In the genomic region with DNA sequence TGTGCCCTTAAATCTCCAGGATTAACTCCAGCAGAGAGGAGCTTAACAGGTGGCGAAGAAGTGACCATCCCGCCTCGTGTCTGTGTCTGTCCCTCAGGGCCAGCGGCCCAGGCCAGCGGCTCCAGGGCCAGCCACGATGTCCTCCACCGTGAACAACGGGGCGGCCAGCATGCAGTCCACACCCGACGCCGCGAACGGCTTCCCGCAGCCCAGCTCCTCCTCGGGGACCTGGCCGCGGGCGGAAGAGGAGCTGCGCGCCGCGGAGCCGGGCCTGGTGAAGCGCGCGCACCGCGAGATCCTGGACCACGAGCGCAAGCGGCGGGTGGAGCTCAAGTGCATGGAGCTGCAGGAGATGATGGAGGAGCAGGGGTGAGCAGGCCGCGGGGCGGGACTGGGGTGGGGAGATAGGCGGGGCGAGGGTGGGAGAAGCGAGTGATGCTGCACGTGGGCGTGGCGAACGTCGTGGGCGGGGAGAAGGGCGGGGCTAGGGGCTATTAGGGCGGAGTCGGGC, we compare ENCODE assay signal across 8 cellular contexts. TPM values are rescaled to one million over a fixed set of nuclear protein-coding genes. Genes with fewer than 3 reads are reported as not detected.
DNase-seq lines count a peak whose midpoint lies in the region; ATAC-seq, FAIRE-seq and TF ChIP-seq lines count a peak whose summit lies in the region.

No MANE protein-coding gene starts in this region.

- H3K4me3 ChIP-seq in MG63: no peak overlapping the region
- peak overlapping the region in 1 of 3 experiments; percentile 27 for H3K4me3 ChIP-seq in keratinocyte (ENCODE audit: control insufficient read depth in 2 of 3, extremely low read depth in 1 of 3, insufficient read depth in 2 of 3, low read depth in 1 of 3, low read length in 3 of 3)

- TF ChIP-seq CTCF in keratinocyte (optimal IDR thresholded peaks at IDR 0.05 in 1 of 3, IDR thresholded peaks at IDR 0.05 in 1 of 3, conservative IDR thresholded peaks at IDR 0.05 in 1 of 3; ENCODE audit: extremely low read depth in 1 of 3, insufficient read depth in 2 of 3, low read length in 3 of 3): no peak

- H3K36me3 ChIP-seq in MG63 (no peaks in the 10 kb centered on the region), keratinocyte (ENCODE audit: control insufficient read depth in 2 of 2, extremely low read depth in 1 of 2, insufficient read depth in 2 of 2, low read length in 2 of 2) (no peaks in the 10 kb centered on the region)

- H3K27me3 ChIP-seq in MG63 (no peaks in the 10 kb centered on the region; the same call in 1 of the 2 replicates), keratinocyte (ENCODE audit: control insufficient read depth, extremely low read depth, insufficient read depth, low read length) (peaks cover 14% of the 10 kb centered on the region)

- peak overlapping the region; percentile 49 for H2AFZ ChIP-seq in keratinocyte (ENCODE audit: control insufficient read depth, low read length)

- ATAC-seq in HG02981 (IDR thresholded peaks at IDR 0.05; ENCODE audit: unreplicated experiment): no peak

- DNase-seq in GM12892 (ENCODE audit: insufficient read length): peak; percentile 71
- peak; percentile 63 for DNase-seq in MG63
- DNase-seq in activated CD4-positive, alpha-beta T cell treated with anti-CD3 and anti-CD28 coated beads for 1 hour: peak; percentile 51
- peak in 55 of 61 donors; percentile 18 to 92 (median 72) for DNase-seq in caudate nucleus (lab: John Stamatoyannopoulos, UW)
- peak; percentile 68 for DNase-seq in keratinocyte (ENCODE audit: low read depth, low spot score)
- peak; percentile 85 for DNase-seq in stimulated activated CD4-positive, alpha-beta T cell treated with anti-CD3 and anti-CD28 coated beads, Interleukin-1b, Interleukin-23, amount 100 ng/mL, for 48 hours
- DNase-seq in NCI-H2196 treated with DMSO at 0.1 percent for 48 hours (lab: John Stamatoyannopoulos, UW; ENCODE audit: unreplicated experiment): no peak

- no peaks in the 10 kb centered on the region for H3K79me2 ChIP-seq in keratinocyte (ENCODE audit: control insufficient read depth, insufficient read depth, low read length)

- H4K20me1 ChIP-seq in keratinocyte (ENCODE audit: control insufficient read depth, extremely low read depth, insufficient read depth, low read length): no peaks in the 10 kb centered on the region

- dilution Hi-C loops in keratinocyte (cut with MboI; ENCODE audit: extremely low pct_ligation_motif_present, low sequenced_read_pairs): no loop called here

- no peak overlapping the region for H3K9ac ChIP-seq in keratinocyte (ENCODE audit: control insufficient read depth, extremely low read depth, insufficient read depth, low read length)

- no peaks in the 10 kb centered on the region for H3K9me3 ChIP-seq in MG63
- no peaks in the 10 kb centered on the region for H3K9me3 ChIP-seq in keratinocyte (ENCODE audit: control insufficient read depth, low read depth, low read length)

- no peak for TF ChIP-seq POLR2A in GM12892 (IDR thresholded peaks at IDR 0.05; ENCODE audit: low read depth, low read length)

- peak; percentile 57 for FAIRE-seq in GM12892 (lab: Jason Lieb, UNC)
- no peak for FAIRE-seq in keratinocyte (lab: Jason Lieb, UNC)

- H3K4me1 ChIP-seq in keratinocyte (ENCODE audit: control insufficient read depth, extremely low read depth, insufficient read depth, low read length): peaks cover 4% of the 10 kb centered on the region

- peak overlapping the region; percentile 62 for H3K4me2 ChIP-seq in keratinocyte (ENCODE audit: control insufficient read depth, extremely low read depth, insufficient read depth, low read depth, low read length)

- H3K27ac ChIP-seq in caudate nucleus (ENCODE audit: low read depth, low read length) (peak overlapping the region; percentile 24), keratinocyte (ENCODE audit: control insufficient read depth, insufficient read depth, low read length) (no peak overlapping the region)

- H3K9me1 ChIP-seq in keratinocyte (ENCODE audit: control insufficient read depth, extremely low read depth, insufficient read depth, low read length): no peaks in the 10 kb centered on the region

RNA-seq across cellular contexts. Expression of gene SRRM3, which starts 33.3 kb away (rescaled TPM):
- polyA plus RNA-seq in GM12892 (2012; ENCODE audit: missing spikeins): not detected
- 1.2 and 1.4 TPM in 2 replicates for total RNA-seq in MG63 (2014; rRNA removed; shearing (Covaris generic); ENCODE audit: low replicate concordance)
- 0.30 to 0.52 TPM (median 0.46 TPM) in 3 replicates for polyA plus RNA-seq in keratinocyte
- 0.56 TPM for polyA plus RNA-seq in keratinocyte (2011; ENCODE audit: low read depth)
- 0.34 and 0.62 TPM in 2 replicates for polyA plus RNA-seq in keratinocyte (2011; cell fraction: cytosol; rRNA removed)
- 0.47 and 0.83 TPM in 2 replicates for polyA plus RNA-seq in keratinocyte (2011; cell fraction: nucleus; rRNA removed)
- polyA plus RNA-seq in keratinocyte (2012; ENCODE audit: low replicate concordance): 0.64 and 2.7 TPM in 2 replicates
- polyA minus RNA-seq in keratinocyte: 0.29 to 0.40 TPM in 2 of 3 replicates, not detected in the other
- polyA minus RNA-seq in keratinocyte (2011; cell fraction: cytosol; rRNA and poly(A)+ RNA removed): not detected
- polyA minus RNA-seq in keratinocyte (2011; cell fraction: nucleus; rRNA and poly(A)+ RNA removed): 0.42 and 0.54 TPM in 2 replicates
